ENCODE assay signal across 16 cellular contexts in the genomic region with DNA sequence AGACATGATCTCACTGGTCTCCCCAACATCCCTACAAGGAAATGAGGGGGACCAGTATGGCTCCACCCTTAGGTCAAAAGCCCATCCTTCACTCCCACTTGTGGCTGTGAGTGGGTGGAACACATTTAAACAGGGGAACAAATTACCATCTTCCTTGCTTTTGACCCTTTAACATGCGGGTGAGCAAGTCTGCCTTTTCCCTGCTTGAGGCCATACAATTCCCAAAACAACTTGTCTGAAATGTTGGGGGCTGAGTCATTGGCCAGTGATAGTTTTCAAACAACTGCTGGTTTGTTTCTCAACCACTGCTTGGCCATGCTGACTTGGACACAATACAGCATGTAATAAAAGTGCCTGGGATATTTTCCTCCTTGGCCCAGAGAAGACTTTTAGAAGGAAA. TPM values are rescaled to one million over a fixed set of nuclear protein-coding genes. Genes with fewer than 3 reads are reported as not detected.
A peak's percentile ranks its signal among the peaks of the same experiment; 100 is the strongest.
DNase-seq lines count a peak whose midpoint lies in the region; ATAC-seq and TF ChIP-seq lines count a peak whose summit lies in the region.
"Had no signal": no experiment of that assay in that cellular context is flagged by ENCODE, and none has a peak within 500 bp of the region (broad histone marks: within the 10 kb centered on the region; RNA-seq: fewer than 3 reads in every experiment).

No MANE protein-coding gene starts in this region.

- peaks cover 52% of the 10 kb centered on the region for H3K4me1 ChIP-seq in osteoblast (ENCODE audit: insufficient read depth, low read length)
- H3K4me1 ChIP-seq: A549 had no signal

- H3K27ac ChIP-seq in AG04450 (ENCODE audit: low read depth, low read length) (peak overlapping the region; percentile 66), osteoblast (ENCODE audit: low read depth, low read length) (peak overlapping the region; percentile 92)
- H3K27ac ChIP-seq: A549 had no signal

- H3K36me3 ChIP-seq in osteoblast (ENCODE audit: insufficient read depth, low read length): peaks cover 70% of the 10 kb centered on the region
- H3K36me3 ChIP-seq: upper lobe of left lung had no signal

- POLR2A ChIA-PET in AG04450 (lab: Yijun Ruan, JAX): no interaction called here

- peak overlapping the region; percentile 14 for H3K4me2 ChIP-seq in osteoblast (ENCODE audit: insufficient read depth, low read length)
- H3K4me2 ChIP-seq: A549 had no signal

- H3K79me2 ChIP-seq in osteoblast (ENCODE audit: insufficient read depth, low read length): peaks cover 66% of the 10 kb centered on the region

- in situ Hi-C loops in SK-MEL-5 (cut with HindIII; ENCODE audit: low pct_unique_long_range_greater_than_20kb, low sequenced_read_pairs) (no loop called here), G401 (cut with HindIII; ENCODE audit: low sequenced_read_pairs) (no loop called here)

- DNase-seq in AG04450 (ENCODE audit: low read depth, low spot score) (peak; percentile 84), SK-MEL-5 (ENCODE audit: low read depth, low spot score) (peak; percentile 89), fibroblast of pulmonary artery (ENCODE audit: low read depth) (peak; percentile 96), osteoblast (ENCODE audit: insufficient read length, low spot score, missing footprints) (no peak), OCI-M2 (lab: John Stamatoyannopoulos, UW; ENCODE audit: unreplicated experiment) (no peak), G401 (ENCODE audit: low spot score) (no peak)
- DNase-seq: GF-D8, NCI-H446 treated with DMSO at 0.1 percent for 48 hours, occipital lobe, SHP77, upper lobe of left lung had no signal

- TF ChIP-seq CTCF in AG04450 (IDR thresholded peaks at IDR 0.05; ENCODE audit: low read depth, low read length): no peak
- TF ChIP-seq CTCF in fibroblast of pulmonary artery (IDR thresholded peaks at IDR 0.05; ENCODE audit: low read length, missing control alignments): no peak
- TF ChIP-seq CTCF in osteoblast (IDR thresholded peaks at IDR 0.05; ENCODE audit: extremely low read depth, low read depth, low read length): peak; percentile 5

- H3K4me3 ChIP-seq in AG04450 (ENCODE audit: low read depth, low read length) (no peak overlapping the region), fibroblast of pulmonary artery (replicated peaks; ENCODE audit: low read depth, low read length) (no peak overlapping the region), osteoblast (ENCODE audit: insufficient read depth, low read length) (no peak overlapping the region)
- H3K4me3 ChIP-seq: A549, upper lobe of left lung had no signal

- CTCF ChIA-PET in AG04450 (lab: Charles Lee): interaction anchor here (1.3 to 1.4 kb wide), 2 partner anchors 10 to 41 kb away, joined by 3 to 6 read pairs; no protein-coding TSS in a partner anchor

- peaks cover 23% of the 10 kb centered on the region for H4K20me1 ChIP-seq in osteoblast (ENCODE audit: insufficient read depth, low read length)

- ATAC-seq in HG03442 (IDR thresholded peaks at IDR 0.05; ENCODE audit: unreplicated experiment) (no peak), GM21529 (IDR thresholded peaks at IDR 0.05; ENCODE audit: unreplicated experiment) (no peak)
- ATAC-seq: A549, WTC11 had no signal

- H2AFZ ChIP-seq in osteoblast (ENCODE audit: low read length): no peak overlapping the region

- H3K27me3 ChIP-seq in AG04450 (ENCODE audit: control insufficient read depth, insufficient read depth, low read length) (no peaks in the 10 kb centered on the region), osteoblast (ENCODE audit: insufficient read depth, low read length) (no peaks in the 10 kb centered on the region)
- H3K27me3 ChIP-seq: upper lobe of left lung had no signal

- no peaks in the 10 kb centered on the region for H3K9me3 ChIP-seq in AG04450 (ENCODE audit: control insufficient read depth, insufficient read depth, low read length)
- no peaks in the 10 kb centered on the region for H3K9me3 ChIP-seq in osteoblast (ENCODE audit: low read depth, low read length)
- H3K9me3 ChIP-seq: A549, upper lobe of left lung had no signal

RNA-seq across cellular contexts. Expression of a gene that starts 39.6 kb away (rescaled TPM):
- polyA plus RNA-seq in AG04450 (2011; rRNA removed): 101 and 147 TPM in 2 replicates
- polyA minus RNA-seq in AG04450 (2011; rRNA and poly(A)+ RNA removed): 139 and 180 TPM in 2 replicates
- total RNA-seq in SK-MEL-5 (2014; rRNA removed; shearing (Covaris generic)): not detected in 2 replicates
- polyA plus RNA-seq in SK-MEL-5 (2015; cell fraction: cytosol; rRNA removed): not detected in 2 replicates
- not detected in 2 replicates for polyA plus RNA-seq in SK-MEL-5 (2015; cell fraction: nucleus; rRNA removed)
- total RNA-seq in osteoblast: 311 and 720 TPM in 2 replicates
- not detected in 2 replicates for total RNA-seq in G401 (2014; rRNA removed; shearing (Covaris generic))
- total RNA-seq: activated T-helper 2 cell treated with anti-CD3 and anti-CD28 coated beads, Interferon-gamma antibody, Interleukin-2, Interleukin-4, amounts not matched to agents 10 μg/mL and 5 μg/mL and 100 μg/mL, durations not matched to agents 14 hours and 24 hours and 36 hours had no signal
- polyA plus RNA-seq: A549 had no signal

Comparison
In these comparisons a context has a peak if more than half of its experiments do, and no peak if none do; other contexts are left out.
1. DNase-seq: peak in AG04450 (single experiment), SK-MEL-5 (single experiment) and fibroblast of pulmonary artery (single experiment); none in osteoblast (single experiment), OCI-M2 (single experiment) and G401 (single experiment).
2. RNA of a gene that starts 39.6 kb away (total RNA-seq): 311 to 720 TPM in osteoblast; not detected in SK-MEL-5 and not detected in G401; every median in the first group is over 100 times any median in the second.